Comparison of ENCODE assay signal across 1 cellular context in the genomic region with DNA sequence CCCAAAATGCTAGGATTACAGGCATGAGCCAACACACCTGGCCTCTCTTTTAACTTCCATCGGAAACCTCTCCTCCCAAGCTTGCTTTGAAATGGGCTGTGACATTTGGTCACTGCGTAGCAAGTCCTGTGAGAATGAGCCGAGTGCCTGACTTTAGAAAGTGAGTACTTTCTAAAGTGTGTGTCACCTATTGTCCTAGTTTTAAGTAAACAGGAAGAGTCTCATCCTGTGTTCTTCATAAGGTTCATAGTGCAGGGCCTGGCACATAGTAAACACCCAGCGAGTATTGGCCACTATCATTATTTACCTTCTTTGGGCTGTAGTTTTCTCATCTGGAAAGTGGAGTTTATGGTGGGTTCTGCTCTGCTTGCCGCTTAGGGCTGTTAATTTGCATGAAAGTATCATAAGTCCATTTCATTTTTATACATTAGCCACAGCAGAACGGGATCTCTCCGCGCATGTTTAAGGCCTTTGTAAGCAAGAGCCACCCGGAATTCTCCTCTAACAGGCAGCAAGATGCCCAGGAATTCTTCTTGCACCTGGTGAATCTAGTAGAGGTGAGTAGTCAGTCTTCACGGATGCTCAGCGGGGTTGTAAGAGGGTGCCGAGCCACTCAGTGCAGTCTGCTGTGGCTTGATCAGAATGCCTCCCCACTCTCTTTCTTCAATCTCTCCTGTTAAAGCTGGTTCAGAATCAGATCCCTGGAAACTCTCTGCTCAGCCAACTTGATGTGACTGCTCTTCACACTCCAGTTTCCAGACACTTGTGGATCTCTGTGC.
TF ChIP-seq lines count a peak whose summit lies in the region.

No MANE protein-coding gene starts in this region.

TF ChIP-seq in HepG2, 621 proteins besides CTCF, POLR2A, EP300 and RAD21 (continued from another document and continues in another):
- TF ChIP-seq, protein P1, sequence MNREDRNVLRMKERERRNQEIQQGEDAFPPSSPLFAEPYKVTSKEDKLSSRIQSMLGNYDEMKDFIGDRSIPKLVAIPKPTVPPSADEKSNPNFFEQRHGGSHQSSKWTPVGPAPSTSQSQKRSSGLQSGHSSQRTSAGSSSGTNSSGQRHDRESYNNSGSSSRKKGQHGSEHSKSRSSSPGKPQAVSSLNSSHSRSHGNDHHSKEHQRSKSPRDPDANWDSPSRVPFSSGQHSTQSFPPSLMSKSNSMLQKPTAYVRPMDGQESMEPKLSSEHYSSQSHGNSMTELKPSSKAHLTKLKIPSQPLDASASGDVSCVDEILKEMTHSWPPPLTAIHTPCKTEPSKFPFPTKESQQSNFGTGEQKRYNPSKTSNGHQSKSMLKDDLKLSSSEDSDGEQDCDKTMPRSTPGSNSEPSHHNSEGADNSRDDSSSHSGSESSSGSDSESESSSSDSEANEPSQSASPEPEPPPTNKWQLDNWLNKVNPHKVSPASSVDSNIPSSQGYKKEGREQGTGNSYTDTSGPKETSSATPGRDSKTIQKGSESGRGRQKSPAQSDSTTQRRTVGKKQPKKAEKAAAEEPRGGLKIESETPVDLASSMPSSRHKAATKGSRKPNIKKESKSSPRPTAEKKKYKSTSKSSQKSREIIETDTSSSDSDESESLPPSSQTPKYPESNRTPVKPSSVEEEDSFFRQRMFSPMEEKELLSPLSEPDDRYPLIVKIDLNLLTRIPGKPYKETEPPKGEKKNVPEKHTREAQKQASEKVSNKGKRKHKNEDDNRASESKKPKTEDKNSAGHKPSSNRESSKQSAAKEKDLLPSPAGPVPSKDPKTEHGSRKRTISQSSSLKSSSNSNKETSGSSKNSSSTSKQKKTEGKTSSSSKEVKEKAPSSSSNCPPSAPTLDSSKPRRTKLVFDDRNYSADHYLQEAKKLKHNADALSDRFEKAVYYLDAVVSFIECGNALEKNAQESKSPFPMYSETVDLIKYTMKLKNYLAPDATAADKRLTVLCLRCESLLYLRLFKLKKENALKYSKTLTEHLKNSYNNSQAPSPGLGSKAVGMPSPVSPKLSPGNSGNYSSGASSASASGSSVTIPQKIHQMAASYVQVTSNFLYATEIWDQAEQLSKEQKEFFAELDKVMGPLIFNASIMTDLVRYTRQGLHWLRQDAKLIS (CRISPR knock-in tag; IDR thresholded peaks at IDR 0.05), result no peak
- TF ChIP-seq ZSCAN9 (CRISPR knock-in tag; IDR thresholded peaks at IDR 0.05; ENCODE audit: borderline replicate concordance) (peak; percentile 74; the same call in 1 of the 2 replicates), ELF3 (CRISPR knock-in tag; IDR thresholded peaks at IDR 0.05) (peak; percentile 88), SRSF9 (IDR thresholded peaks at IDR 0.05; ENCODE audit: borderline replicate concordance, insufficient read depth, low read depth, low read length, poor library complexity, severe bottlenecking) (no peak), ZNF468 (CRISPR knock-in tag; IDR thresholded peaks at IDR 0.05) (no peak), MAZ (IDR thresholded peaks at IDR 0.05; ENCODE audit: borderline replicate concordance, low read depth, low read length) (no peak), MAZ (CRISPR knock-in tag; IDR thresholded peaks at IDR 0.05; ENCODE audit: low read depth) (no peak), CREM (IDR thresholded peaks at IDR 0.05) (peak; percentile 75), CREM (CRISPR knock-in tag; IDR thresholded peaks at IDR 0.05) (no peak), JUNB (CRISPR knock-in tag; IDR thresholded peaks at IDR 0.05; ENCODE audit: borderline replicate concordance) (peak; percentile 41; the same call in 1 of the 2 replicates), CHCHD3 (CRISPR knock-in tag; IDR thresholded peaks at IDR 0.05) (no peak), PTBP1 (IDR thresholded peaks at IDR 0.05; ENCODE audit: low read depth, low read length, poor library complexity, severe bottlenecking) (no peak), ATF7 (IDR thresholded peaks at IDR 0.05) (no peak), ATF7 (CRISPR knock-in tag; IDR thresholded peaks at IDR 0.05) (no peak; the same call in 1 of the 2 replicates), POGZ (CRISPR knock-in tag; IDR thresholded peaks at IDR 0.05) (peak; percentile 78), MXI1 (IDR thresholded peaks at IDR 0.05; ENCODE audit: borderline replicate concordance, low read depth, low read length) (peak; percentile 52; the same call in 1 of the 3 replicates), TOE1 (CRISPR knock-in tag; IDR thresholded peaks at IDR 0.05) (no peak), SRY (CRISPR knock-in tag; IDR thresholded peaks at IDR 0.05) (no peak), FOXO1 (CRISPR knock-in tag; IDR thresholded peaks at IDR 0.05) (peak; percentile 98), ZNF878 (CRISPR knock-in tag; IDR thresholded peaks at IDR 0.05) (peak; percentile 58; the same call in 1 of the 2 replicates), CBX1 (IDR thresholded peaks at IDR 0.05; ENCODE audit: low read depth) (no peak), ZFY (CRISPR knock-in tag; IDR thresholded peaks at IDR 0.05) (peak; percentile 37; the same call in 1 of the 2 replicates), POLR2G (IDR thresholded peaks at IDR 0.05; ENCODE audit: low read depth, low read length) (no peak), EHMT2 (IDR thresholded peaks at IDR 0.05; ENCODE audit: borderline replicate concordance, low read depth, low read length) (no peak), SMARCC2 (IDR thresholded peaks at IDR 0.05) (peak; percentile 59; the same call in 1 of the 2 replicates), RELA (CRISPR knock-in tag; IDR thresholded peaks at IDR 0.05) (no peak)
- TF ChIP-seq, protein P2, sequence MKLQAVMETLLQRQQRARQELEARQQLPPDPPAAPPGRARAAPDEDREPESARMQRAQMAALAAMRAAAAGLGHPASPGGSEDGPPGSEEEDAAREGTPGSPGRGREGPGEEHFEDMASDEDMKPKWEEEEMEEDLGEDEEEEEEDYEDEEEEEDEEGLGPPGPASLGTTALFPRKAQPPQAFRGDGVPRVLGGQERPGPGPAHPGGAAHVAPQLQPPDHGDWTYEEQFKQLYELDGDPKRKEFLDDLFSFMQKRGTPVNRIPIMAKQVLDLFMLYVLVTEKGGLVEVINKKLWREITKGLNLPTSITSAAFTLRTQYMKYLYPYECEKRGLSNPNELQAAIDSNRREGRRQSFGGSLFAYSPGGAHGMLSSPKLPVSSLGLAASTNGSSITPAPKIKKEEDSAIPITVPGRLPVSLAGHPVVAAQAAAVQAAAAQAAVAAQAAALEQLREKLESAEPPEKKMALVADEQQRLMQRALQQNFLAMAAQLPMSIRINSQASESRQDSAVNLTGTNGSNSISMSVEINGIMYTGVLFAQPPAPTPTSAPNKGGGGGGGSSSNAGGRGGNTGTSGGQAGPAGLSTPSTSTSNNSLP (IDR thresholded peaks at IDR 0.05; ENCODE audit: low read depth, low read length), result no peak
- TF ChIP-seq, protein P3, sequence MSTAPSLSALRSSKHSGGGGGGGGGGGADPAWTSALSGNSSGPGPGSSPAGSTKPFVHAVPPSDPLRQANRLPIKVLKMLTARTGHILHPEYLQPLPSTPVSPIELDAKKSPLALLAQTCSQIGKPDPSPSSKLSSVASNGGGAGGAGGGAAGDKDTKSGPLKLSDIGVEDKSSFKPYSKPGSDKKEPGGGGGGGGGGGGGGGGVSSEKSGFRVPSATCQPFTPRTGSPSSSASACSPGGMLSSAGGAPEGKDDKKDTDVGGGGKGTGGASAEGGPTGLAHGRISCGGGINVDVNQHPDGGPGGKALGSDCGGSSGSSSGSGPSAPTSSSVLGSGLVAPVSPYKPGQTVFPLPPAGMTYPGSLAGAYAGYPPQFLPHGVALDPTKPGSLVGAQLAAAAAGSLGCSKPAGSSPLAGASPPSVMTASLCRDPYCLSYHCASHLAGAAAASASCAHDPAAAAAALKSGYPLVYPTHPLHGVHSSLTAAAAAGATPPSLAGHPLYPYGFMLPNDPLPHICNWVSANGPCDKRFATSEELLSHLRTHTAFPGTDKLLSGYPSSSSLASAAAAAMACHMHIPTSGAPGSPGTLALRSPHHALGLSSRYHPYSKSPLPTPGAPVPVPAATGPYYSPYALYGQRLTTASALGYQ (CRISPR knock-in tag; IDR thresholded peaks at IDR 0.05), result peak; percentile 88; the same call in 1 of the 2 replicates
- TF ChIP-seq, protein P4, sequence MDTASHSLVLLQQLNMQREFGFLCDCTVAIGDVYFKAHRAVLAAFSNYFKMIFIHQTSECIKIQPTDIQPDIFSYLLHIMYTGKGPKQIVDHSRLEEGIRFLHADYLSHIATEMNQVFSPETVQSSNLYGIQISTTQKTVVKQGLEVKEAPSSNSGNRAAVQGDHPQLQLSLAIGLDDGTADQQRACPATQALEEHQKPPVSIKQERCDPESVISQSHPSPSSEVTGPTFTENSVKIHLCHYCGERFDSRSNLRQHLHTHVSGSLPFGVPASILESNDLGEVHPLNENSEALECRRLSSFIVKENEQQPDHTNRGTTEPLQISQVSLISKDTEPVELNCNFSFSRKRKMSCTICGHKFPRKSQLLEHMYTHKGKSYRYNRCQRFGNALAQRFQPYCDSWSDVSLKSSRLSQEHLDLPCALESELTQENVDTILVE (CRISPR knock-in tag; IDR thresholded peaks at IDR 0.05), result peak; percentile 53; the same call in 1 of the 2 replicates
- TF ChIP-seq, protein P5, sequence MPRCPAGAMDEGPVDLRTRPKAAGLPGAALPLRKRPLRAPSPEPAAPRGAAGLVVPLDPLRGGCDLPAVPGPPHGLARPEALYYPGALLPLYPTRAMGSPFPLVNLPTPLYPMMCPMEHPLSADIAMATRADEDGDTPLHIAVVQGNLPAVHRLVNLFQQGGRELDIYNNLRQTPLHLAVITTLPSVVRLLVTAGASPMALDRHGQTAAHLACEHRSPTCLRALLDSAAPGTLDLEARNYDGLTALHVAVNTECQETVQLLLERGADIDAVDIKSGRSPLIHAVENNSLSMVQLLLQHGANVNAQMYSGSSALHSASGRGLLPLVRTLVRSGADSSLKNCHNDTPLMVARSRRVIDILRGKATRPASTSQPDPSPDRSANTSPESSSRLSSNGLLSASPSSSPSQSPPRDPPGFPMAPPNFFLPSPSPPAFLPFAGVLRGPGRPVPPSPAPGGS (CRISPR knock-in tag; IDR thresholded peaks at IDR 0.05), result no peak
- TF ChIP-seq, protein P6, sequence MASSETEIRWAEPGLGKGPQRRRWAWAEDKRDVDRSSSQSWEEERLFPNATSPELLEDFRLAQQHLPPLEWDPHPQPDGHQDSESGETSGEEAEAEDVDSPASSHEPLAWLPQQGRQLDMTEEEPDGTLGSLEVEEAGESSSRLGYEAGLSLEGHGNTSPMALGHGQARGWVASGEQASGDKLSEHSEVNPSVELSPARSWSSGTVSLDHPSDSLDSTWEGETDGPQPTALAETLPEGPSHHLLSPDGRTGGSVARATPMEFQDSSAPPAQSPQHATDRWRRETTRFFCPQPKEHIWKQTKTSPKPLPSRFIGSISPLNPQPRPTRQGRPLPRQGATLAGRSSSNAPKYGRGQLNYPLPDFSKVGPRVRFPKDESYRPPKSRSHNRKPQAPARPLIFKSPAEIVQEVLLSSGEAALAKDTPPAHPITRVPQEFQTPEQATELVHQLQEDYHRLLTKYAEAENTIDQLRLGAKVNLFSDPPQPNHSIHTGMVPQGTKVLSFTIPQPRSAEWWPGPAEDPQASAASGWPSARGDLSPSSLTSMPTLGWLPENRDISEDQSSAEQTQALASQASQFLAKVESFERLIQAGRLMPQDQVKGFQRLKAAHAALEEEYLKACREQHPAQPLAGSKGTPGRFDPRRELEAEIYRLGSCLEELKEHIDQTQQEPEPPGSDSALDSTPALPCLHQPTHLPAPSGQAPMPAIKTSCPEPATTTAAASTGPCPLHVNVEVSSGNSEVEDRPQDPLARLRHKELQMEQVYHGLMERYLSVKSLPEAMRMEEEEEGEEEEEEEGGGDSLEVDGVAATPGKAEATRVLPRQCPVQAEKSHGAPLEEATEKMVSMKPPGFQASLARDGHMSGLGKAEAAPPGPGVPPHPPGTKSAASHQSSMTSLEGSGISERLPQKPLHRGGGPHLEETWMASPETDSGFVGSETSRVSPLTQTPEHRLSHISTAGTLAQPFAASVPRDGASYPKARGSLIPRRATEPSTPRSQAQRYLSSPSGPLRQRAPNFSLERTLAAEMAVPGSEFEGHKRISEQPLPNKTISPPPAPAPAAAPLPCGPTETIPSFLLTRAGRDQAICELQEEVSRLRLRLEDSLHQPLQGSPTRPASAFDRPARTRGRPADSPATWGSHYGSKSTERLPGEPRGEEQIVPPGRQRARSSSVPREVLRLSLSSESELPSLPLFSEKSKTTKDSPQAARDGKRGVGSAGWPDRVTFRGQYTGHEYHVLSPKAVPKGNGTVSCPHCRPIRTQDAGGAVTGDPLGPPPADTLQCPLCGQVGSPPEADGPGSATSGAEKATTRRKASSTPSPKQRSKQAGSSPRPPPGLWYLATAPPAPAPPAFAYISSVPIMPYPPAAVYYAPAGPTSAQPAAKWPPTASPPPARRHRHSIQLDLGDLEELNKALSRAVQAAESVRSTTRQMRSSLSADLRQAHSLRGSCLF (CRISPR knock-in tag; IDR thresholded peaks at IDR 0.05; ENCODE audit: borderline replicate concordance), result no peak
- TF ChIP-seq, protein P7, sequence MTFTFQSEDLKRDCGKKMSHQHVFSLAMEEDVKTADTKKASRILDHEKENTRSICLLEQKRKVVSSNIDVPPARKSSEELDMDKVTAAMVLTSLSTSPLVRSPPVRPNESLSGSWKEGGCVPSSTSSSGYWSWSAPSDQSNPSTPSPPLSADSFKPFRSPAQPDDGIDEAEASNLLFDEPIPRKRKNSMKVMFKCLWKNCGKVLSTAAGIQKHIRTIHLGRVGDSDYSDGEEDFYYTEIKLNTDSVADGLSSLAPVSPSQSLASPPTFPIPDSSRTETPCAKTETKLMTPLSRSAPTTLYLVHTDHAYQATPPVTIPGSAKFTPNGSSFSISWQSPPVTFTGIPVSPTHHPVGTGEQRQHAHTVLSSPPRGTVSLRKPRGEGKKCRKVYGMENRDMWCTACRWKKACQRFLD (CRISPR knock-in tag; IDR thresholded peaks at IDR 0.05; ENCODE audit: borderline replicate concordance), result no peak
- TF ChIP-seq, protein P8, sequence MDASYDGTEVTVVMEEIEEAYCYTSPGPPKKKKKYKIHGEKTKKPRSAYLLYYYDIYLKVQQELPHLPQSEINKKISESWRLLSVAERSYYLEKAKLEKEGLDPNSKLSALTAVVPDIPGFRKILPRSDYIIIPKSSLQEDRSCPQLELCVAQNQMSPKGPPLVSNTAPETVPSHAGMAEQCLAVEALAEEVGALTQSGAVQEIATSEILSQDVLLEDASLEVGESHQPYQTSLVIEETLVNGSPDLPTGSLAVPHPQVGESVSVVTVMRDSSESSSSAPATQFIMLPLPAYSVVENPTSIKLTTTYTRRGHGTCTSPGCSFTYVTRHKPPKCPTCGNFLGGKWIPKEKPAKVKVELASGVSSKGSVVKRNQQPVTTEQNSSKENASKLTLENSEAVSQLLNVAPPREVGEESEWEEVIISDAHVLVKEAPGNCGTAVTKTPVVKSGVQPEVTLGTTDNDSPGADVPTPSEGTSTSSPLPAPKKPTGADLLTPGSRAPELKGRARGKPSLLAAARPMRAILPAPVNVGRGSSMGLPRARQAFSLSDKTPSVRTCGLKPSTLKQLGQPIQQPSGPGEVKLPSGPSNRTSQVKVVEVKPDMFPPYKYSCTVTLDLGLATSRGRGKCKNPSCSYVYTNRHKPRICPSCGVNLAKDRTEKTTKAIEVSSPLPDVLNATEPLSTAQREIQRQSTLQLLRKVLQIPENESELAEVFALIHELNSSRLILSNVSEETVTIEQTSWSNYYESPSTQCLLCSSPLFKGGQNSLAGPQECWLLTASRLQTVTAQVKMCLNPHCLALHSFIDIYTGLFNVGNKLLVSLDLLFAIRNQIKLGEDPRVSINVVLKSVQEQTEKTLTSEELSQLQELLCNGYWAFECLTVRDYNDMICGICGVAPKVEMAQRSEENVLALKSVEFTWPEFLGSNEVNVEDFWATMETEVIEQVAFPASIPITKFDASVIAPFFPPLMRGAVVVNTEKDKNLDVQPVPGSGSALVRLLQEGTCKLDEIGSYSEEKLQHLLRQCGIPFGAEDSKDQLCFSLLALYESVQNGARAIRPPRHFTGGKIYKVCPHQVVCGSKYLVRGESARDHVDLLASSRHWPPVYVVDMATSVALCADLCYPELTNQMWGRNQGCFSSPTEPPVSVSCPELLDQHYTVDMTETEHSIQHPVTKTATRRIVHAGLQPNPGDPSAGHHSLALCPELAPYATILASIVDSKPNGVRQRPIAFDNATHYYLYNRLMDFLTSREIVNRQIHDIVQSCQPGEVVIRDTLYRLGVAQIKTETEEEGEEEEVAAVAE (CRISPR knock-in tag; IDR thresholded peaks at IDR 0.05; ENCODE audit: borderline replicate concordance), result no peak
